ENCODE assay signal across 41 cellular contexts in the genomic region with DNA sequence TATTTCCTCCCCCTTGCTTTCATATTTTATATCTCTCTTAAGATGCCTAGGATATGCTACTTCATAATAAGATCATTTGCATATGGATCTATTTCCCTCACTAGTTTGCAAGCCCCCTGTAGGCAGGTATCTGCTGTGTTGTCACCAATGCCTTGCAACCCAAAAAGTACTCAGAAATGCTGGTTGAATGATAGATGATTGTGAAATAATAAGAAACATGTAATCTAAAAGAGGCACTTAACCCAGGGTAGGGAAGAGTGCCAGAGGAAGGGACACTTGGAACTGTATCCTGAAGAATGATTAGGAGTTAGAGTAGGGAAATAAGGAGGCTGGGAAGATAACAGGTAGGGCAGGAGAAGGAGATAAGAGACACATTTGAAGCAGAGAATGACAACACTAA. TPM values are rescaled to one million over a fixed set of nuclear protein-coding genes. Genes with fewer than 3 reads are reported as not detected.
"Had no signal": no experiment of that assay in that cellular context is flagged by ENCODE, and none has a peak within 500 bp of the region (broad histone marks: within the 10 kb centered on the region; RNA-seq: fewer than 3 reads in every experiment).

No MANE protein-coding gene starts in this region.

- H3K27me3 Mint-ChIP-seq: activated B cell treated with CpG ODN at 0.5 μM for 24 hours; activated CD4-positive, alpha-beta memory T cell treated with anti-CD3 and anti-CD28 coated beads for 36 hours; activated CD4-positive, alpha-beta T cell treated with anti-CD3 and anti-CD28 coated beads, Interleukin-2, amount 10 ng/mL, durations not matched to agents 24 days and 14 days; activated CD8-positive, alpha-beta T cell treated with anti-CD3 and anti-CD28 coated beads for 36 hours; activated naive CD4-positive, alpha-beta T cell treated with anti-CD3 and anti-CD28 coated beads, Interleukin-2, amount 10 ng/mL, durations not matched to agents 7 days and 5 days; activated naive CD4-positive, alpha-beta T cell treated with anti-CD3 and anti-CD28 coated beads, Interleukin-2, amount 50 U/mL, for 24 hours; activated naive CD8-positive, alpha-beta T cell; activated naive CD8-positive, alpha-beta T cell treated with anti-CD3 and anti-CD28 coated beads, Interleukin-2, amount 10 ng/mL, durations not matched to agents 7 days and 5 days; activated naive CD8-positive, alpha-beta T cell treated with anti-CD3 and anti-CD28 coated beads, Interleukin-2, amount 50 U/mL, for 24 hours; activated T-helper 17 cell treated with anti-CD3 and anti-CD28 coated beads, Interleukin-2, amount 50 U/mL, for 72 hours; brain; central memory CD8-positive, alpha-beta T cell had no signal

- H3K4me3 ChIP-seq: ascending aorta, cardiac muscle cell had no signal

- FAIRE-seq: bronchial epithelial cell, TTC549 had no signal

- H3K4me1 ChIP-seq: ascending aorta had no signal

- ATAC-seq: activated CD8-positive, alpha-beta T cell treated with anti-CD3 and anti-CD28 coated beads for 36 hours; activated naive CD8-positive, alpha-beta T cell treated with anti-CD3 and anti-CD28 coated beads, Interleukin-2, amount 50 U/mL, for 24 hours; activated T-cell treated with anti-CD3 and anti-CD28 coated beads, Interleukin-2, amount 50 U/mL, for 4 hours; activated T-cell treated with anti-CD3 and anti-CD28 coated beads, Interleukin-2, amount 50 U/mL, for 72 hours; activated T-helper 17 cell treated with anti-CD3 and anti-CD28 coated beads, Interleukin-2, amount 50 U/mL, for 72 hours had no signal

- H3K27me3 ChIP-seq: ascending aorta, cardiac muscle cell had no signal

- DNase-seq: activated B cell treated with CpG ODN at 0.5 μM for 24 hours; activated CD4-positive, alpha-beta memory T cell treated with anti-CD3 and anti-CD28 coated beads for 36 hours; activated CD4-positive, alpha-beta T cell treated with anti-CD3 and anti-CD28 coated beads for 4 hours; activated CD4-positive, alpha-beta T cell treated with anti-CD3 and anti-CD28 coated beads, Interleukin-2, amount 10 ng/mL, durations not matched to agents 24 days and 14 days; activated CD4-positive, alpha-beta T cell treated with anti-CD3 and anti-CD28 coated beads, Interleukin-2, amount 50 U/mL, for 1 hour; activated CD4-positive, alpha-beta T cell treated with anti-CD3 and anti-CD28 coated beads, Interleukin-2, amount 50 U/mL, for 4 hours; activated CD4-positive, CD25-positive, alpha-beta regulatory T cell treated with anti-CD3 and anti-CD28 coated beads, Interleukin-2, amount 50 U/mL, for 72 hours; activated CD8-positive, alpha-beta memory T cell treated with anti-CD3 and anti-CD28 coated beads, Interleukin-2, amount 50 U/mL, for 4 hours; activated CD8-positive, alpha-beta T cell treated with anti-CD3 and anti-CD28 coated beads for 36 hours; activated effector memory CD4-positive, alpha-beta T cell treated with anti-CD3 and anti-CD28 coated beads, Interleukin-2, amount 50 U/mL, for 16 hours; activated gamma-delta T cell treated with Interleukin-2 at 50 U/mL for 16 hours; activated naive CD4-positive, alpha-beta T cell; activated naive CD4-positive, alpha-beta T cell treated with anti-CD3 and anti-CD28 coated beads, Interleukin-2, amount 10 ng/mL, durations not matched to agents 7 days and 5 days; activated naive CD8-positive, alpha-beta T cell treated with anti-CD3 and anti-CD28 coated beads, Interleukin-2, amount 10 ng/mL, durations not matched to agents 7 days and 5 days; activated naive CD8-positive, alpha-beta T cell treated with anti-CD3 and anti-CD28 coated beads, Interleukin-2, amount 50 U/mL, for 24 hours; activated T-cell treated with anti-CD3 and anti-CD28 coated beads for 4 hours; activated T-cell treated with anti-CD3 and anti-CD28 coated beads, Interleukin-2, amount 50 U/mL, for 1 hour; activated T-cell treated with anti-CD3 and anti-CD28 coated beads, Interleukin-2, amount 50 U/mL, for 4 hours; activated T-cell treated with anti-CD3 and anti-CD28 coated beads, Interleukin-2, amount 50 U/mL, for 72 hours; amygdala; anterior cingulate cortex; cerebellar nuclear complex; T-helper 1 cell; T-helper 2 cell; T-helper 9 cell had no signal

- H3K4me1 Mint-ChIP-seq: activated B cell treated with CpG ODN at 0.5 μM for 24 hours; activated naive CD4-positive, alpha-beta T cell treated with anti-CD3 and anti-CD28 coated beads, Interleukin-2, amount 50 U/mL, for 24 hours; brain had no signal

- H3K27ac ChIP-seq: ascending aorta, cardiac muscle cell, VCaP had no signal

- H3K9me3 Mint-ChIP-seq: activated naive CD4-positive, alpha-beta T cell treated with anti-CD3 and anti-CD28 coated beads, Interleukin-2, amount 10 ng/mL, durations not matched to agents 7 days and 5 days; activated naive CD4-positive, alpha-beta T cell treated with anti-CD3 and anti-CD28 coated beads, Interleukin-2, amount 50 U/mL, for 24 hours; activated naive CD8-positive, alpha-beta T cell treated with anti-CD3 and anti-CD28 coated beads, Interleukin-2, amount 50 U/mL, for 24 hours; activated T-cell treated with anti-CD3 and anti-CD28 coated beads, Interleukin-2, amount 50 U/mL, for 4 hours; activated T-helper 17 cell treated with anti-CD3 and anti-CD28 coated beads, Interleukin-2, amount 50 U/mL, for 72 hours; central memory CD8-positive, alpha-beta T cell had no signal

- H3K9me3 ChIP-seq: ascending aorta had no signal

- H3K27ac Mint-ChIP-seq: activated B cell treated with CpG ODN at 0.5 μM for 24 hours; activated CD4-positive, alpha-beta memory T cell treated with anti-CD3 and anti-CD28 coated beads for 36 hours; activated CD4-positive, alpha-beta T cell treated with anti-CD3 and anti-CD28 coated beads, Interleukin-2, amount 10 ng/mL, durations not matched to agents 24 days and 14 days; activated CD8-positive, alpha-beta T cell treated with anti-CD3 and anti-CD28 coated beads for 36 hours; activated naive CD4-positive, alpha-beta T cell treated with anti-CD3 and anti-CD28 coated beads, Interleukin-2, amount 10 ng/mL, durations not matched to agents 7 days and 5 days; activated naive CD4-positive, alpha-beta T cell treated with anti-CD3 and anti-CD28 coated beads, Interleukin-2, amount 50 U/mL, for 24 hours; activated naive CD8-positive, alpha-beta T cell; activated naive CD8-positive, alpha-beta T cell treated with anti-CD3 and anti-CD28 coated beads, Interleukin-2, amount 10 ng/mL, durations not matched to agents 7 days and 5 days; activated naive CD8-positive, alpha-beta T cell treated with anti-CD3 and anti-CD28 coated beads, Interleukin-2, amount 50 U/mL, for 24 hours; activated T-cell treated with anti-CD3 and anti-CD28 coated beads, Interleukin-2, amount 50 U/mL, for 72 hours; activated T-helper 1 cell treated with anti-CD3 and anti-CD28 coated beads, Interleukin-12 subunit alpha, Interleukin-12 subunit beta, Interleukin-2, Interleukin-4 antibody, amounts not matched to agents 30 ng/mL and 10 ng/mL and 1 ng/mL, durations not matched to agents 14 hours and 24 hours and 36 hours; activated T-helper 17 cell treated with anti-CD3 and anti-CD28 coated beads, Interleukin-2, amount 50 U/mL, for 72 hours; brain; T-helper 1 cell treated with Interleukin-12 subunit alpha and Interleukin-12 subunit beta and Interleukin-4 antibody, amounts not matched to agents 30 μg/mL and 1 μg/mL, for 36 hours; T-helper 2 cell treated with Interferon-gamma antibody and Interleukin-4, amounts not matched to agents 5 μg/mL and 100 μg/mL, for 36 hours had no signal

- H3K4me3 Mint-ChIP-seq: activated B cell treated with CpG ODN at 0.5 μM for 24 hours; activated CD4-positive, alpha-beta memory T cell treated with anti-CD3 and anti-CD28 coated beads for 36 hours; activated CD4-positive, alpha-beta T cell treated with anti-CD3 and anti-CD28 coated beads, Interleukin-2, amount 10 ng/mL, durations not matched to agents 24 days and 14 days; activated CD8-positive, alpha-beta T cell treated with anti-CD3 and anti-CD28 coated beads for 36 hours; activated naive CD4-positive, alpha-beta T cell treated with anti-CD3 and anti-CD28 coated beads, Interleukin-2, amount 10 ng/mL, durations not matched to agents 7 days and 5 days; activated naive CD4-positive, alpha-beta T cell treated with anti-CD3 and anti-CD28 coated beads, Interleukin-2, amount 50 U/mL, for 24 hours; activated naive CD8-positive, alpha-beta T cell; activated naive CD8-positive, alpha-beta T cell treated with anti-CD3 and anti-CD28 coated beads, Interleukin-2, amount 10 ng/mL, durations not matched to agents 7 days and 5 days; activated naive CD8-positive, alpha-beta T cell treated with anti-CD3 and anti-CD28 coated beads, Interleukin-2, amount 50 U/mL, for 24 hours; activated T-cell treated with anti-CD3 and anti-CD28 coated beads, Interleukin-2, amount 50 U/mL, for 4 hours; activated T-cell treated with anti-CD3 and anti-CD28 coated beads, Interleukin-2, amount 50 U/mL, for 72 hours; activated T-helper 1 cell treated with anti-CD3 and anti-CD28 coated beads, Interleukin-12 subunit alpha, Interleukin-12 subunit beta, Interleukin-2, Interleukin-4 antibody, amounts not matched to agents 30 ng/mL and 10 ng/mL and 1 ng/mL, durations not matched to agents 14 hours and 24 hours and 36 hours; activated T-helper 17 cell treated with anti-CD3 and anti-CD28 coated beads, Interleukin-2, amount 50 U/mL, for 72 hours; brain; central memory CD8-positive, alpha-beta T cell; T-helper 1 cell treated with Interleukin-12 subunit alpha and Interleukin-12 subunit beta and Interleukin-4 antibody, amounts not matched to agents 30 μg/mL and 1 μg/mL, for 36 hours; T-helper 2 cell treated with Interferon-gamma antibody and Interleukin-4, amounts not matched to agents 5 μg/mL and 100 μg/mL, for 36 hours had no signal

RNA-seq across cellular contexts. Expression of a gene that starts 15.8 kb away (rescaled TPM):
- total RNA-seq: activated B cell treated with CpG ODN at 0.5 μM for 24 hours; activated CD4-positive, alpha-beta T cell treated with anti-CD3 and anti-CD28 coated beads, Interleukin-2, amount 10 ng/mL, durations not matched to agents 24 days and 14 days; activated CD8-positive, alpha-beta memory T cell treated with anti-CD3 and anti-CD28 coated beads for 36 hours; activated CD8-positive, alpha-beta T cell treated with anti-CD3 and anti-CD28 coated beads for 36 hours; activated naive CD8-positive, alpha-beta T cell treated with anti-CD3 and anti-CD28 coated beads, Interleukin-2, amount 10 ng/mL, durations not matched to agents 7 days and 5 days; activated T-cell treated with anti-CD3 and anti-CD28 coated beads, Interleukin-2, amount 50 U/mL, for 4 hours; ascending aorta; bronchial epithelial cell; chondrocyte had no signal
- polyA plus RNA-seq: adipose tissue had no signal
